ENCODE assay signal across 1 cellular context in the genomic region with DNA sequence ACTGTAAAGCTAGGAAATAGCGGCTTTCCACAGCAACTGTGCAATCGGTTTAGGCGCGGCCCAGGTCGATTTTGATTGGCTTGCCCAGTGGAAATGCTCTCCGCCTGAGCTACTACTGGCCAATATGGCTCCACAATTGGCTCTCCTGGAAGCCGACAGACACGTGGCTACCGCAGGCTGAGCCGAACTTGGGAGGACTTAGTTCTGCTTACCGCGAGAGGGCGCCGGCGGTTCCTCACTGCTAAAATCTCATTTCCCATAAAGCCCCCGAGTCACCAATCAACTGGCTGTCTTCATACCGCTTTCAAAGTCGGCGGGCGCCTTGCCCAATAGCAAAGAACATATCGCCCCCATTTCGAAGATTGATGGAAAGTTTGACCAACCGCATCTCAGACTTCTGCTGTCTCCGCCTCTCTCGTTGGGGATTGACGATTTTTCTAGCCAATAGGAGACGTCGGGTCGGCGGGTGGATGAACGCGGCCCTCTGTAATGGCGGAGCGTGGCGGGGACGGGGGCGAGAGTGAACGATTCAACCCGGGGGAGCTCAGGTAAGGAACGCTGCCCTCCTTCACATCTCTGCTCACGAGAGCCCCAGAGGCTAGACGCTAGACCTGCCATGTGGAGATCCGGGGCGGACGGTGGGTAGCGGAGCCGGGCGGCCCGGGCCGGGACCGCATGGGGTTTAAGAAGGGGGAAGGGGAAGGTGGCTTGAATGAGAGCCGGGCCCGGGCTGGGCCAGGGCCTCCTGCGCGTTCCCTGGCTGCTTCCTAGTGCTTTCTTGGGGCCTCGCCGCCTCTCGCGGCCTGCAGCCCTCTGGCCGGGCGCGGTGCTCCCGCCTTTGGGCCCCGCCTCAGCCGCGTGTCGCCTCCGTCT.
A peak's percentile ranks its signal among the peaks of the same experiment; 100 is the strongest.
TF ChIP-seq lines count a peak whose summit lies in the region.

A gene (plus strand): TSS at position 473 of the 873 bp plus-strand sequence. CDS start 17 bp downstream, at position 490.

TF ChIP-seq in GM12878, 131 proteins besides CTCF, POLR2A, EP300 and RAD21 (continued from another document and continues in another):
- TF ChIP-seq, protein P1, sequence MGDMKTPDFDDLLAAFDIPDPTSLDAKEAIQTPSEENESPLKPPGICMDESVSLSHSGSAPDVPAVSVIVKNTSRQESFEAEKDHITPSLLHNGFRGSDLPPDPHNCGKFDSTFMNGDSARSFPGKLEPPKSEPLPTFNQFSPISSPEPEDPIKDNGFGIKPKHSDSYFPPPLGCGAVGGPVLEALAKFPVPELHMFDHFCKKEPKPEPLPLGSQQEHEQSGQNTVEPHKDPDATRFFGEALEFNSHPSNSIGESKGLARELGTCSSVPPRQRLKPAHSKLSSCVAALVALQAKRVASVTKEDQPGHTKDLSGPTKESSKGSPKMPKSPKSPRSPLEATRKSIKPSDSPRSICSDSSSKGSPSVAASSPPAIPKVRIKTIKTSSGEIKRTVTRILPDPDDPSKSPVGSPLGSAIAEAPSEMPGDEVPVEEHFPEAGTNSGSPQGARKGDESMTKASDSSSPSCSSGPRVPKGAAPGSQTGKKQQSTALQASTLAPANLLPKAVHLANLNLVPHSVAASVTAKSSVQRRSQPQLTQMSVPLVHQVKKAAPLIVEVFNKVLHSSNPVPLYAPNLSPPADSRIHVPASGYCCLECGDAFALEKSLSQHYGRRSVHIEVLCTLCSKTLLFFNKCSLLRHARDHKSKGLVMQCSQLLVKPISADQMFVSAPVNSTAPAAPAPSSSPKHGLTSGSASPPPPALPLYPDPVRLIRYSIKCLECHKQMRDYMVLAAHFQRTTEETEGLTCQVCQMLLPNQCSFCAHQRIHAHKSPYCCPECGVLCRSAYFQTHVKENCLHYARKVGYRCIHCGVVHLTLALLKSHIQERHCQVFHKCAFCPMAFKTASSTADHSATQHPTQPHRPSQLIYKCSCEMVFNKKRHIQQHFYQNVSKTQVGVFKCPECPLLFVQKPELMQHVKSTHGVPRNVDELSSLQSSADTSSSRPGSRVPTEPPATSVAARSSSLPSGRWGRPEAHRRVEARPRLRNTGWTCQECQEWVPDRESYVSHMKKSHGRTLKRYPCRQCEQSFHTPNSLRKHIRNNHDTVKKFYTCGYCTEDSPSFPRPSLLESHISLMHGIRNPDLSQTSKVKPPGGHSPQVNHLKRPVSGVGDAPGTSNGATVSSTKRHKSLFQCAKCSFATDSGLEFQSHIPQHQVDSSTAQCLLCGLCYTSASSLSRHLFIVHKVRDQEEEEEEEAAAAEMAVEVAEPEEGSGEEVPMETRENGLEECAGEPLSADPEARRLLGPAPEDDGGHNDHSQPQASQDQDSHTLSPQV (IDR thresholded peaks at IDR 0.05) = peak; percentile 74; the same call in 1 of the 2 replicates
- TF ChIP-seq HDAC6 (IDR thresholded peaks at IDR 0.05; ENCODE audit: unreplicated experiment) (peak; percentile 29), NR2C2 (IDR thresholded peaks at IDR 0.05; ENCODE audit: borderline replicate concordance, control insufficient read depth, insufficient read length, low read depth) (no peak), HDAC2 (IDR thresholded peaks at IDR 0.05) (no peak), YY1 (IDR thresholded peaks at IDR 0.05; ENCODE audit: low read depth, low read length) (peak; percentile 96), KLF5 (IDR thresholded peaks at IDR 0.05; ENCODE audit: partially characterized antibody) (peak; percentile 93), CREB1 (IDR thresholded peaks at IDR 0.05; ENCODE audit: low read depth) (peak; percentile 74; the same call in 1 of the 2 replicates), PAX5 (IDR thresholded peaks at IDR 0.05; ENCODE audit: borderline replicate concordance, low read depth, low read length) (peak; percentile 16; the same call in 1 of the 2 replicates), CBFB (IDR thresholded peaks at IDR 0.05; ENCODE audit: low read depth) (peak; percentile 65), POLR2AphosphoS5 (IDR thresholded peaks at IDR 0.05; ENCODE audit: low read length) (peak; percentile 85), GATAD2B (conservative IDR thresholded peaks at IDR 0.05; ENCODE audit: low read depth) (peak; percentile 53), ZNF24 (IDR thresholded peaks at IDR 0.05) (no peak), BHLHE40 (IDR thresholded peaks at IDR 0.05; ENCODE audit: borderline replicate concordance in 1 of 2, low read depth in 2 of 2, low read length in 1 of 2) (peak; percentile 46 to 63; a peak in 3 of 4 replicates), CBX5 (IDR thresholded peaks at IDR 0.05; ENCODE audit: low read depth) (peak; percentile 85; the same call in 1 of the 2 replicates), CREM (IDR thresholded peaks at IDR 0.05; ENCODE audit: low read depth) (no peak; the same call in 1 of the 2 replicates), JUND (IDR thresholded peaks at IDR 0.05; ENCODE audit: low read depth, low read length) (0 out of 2 replicates have a peak, but pooled peaks have one; percentile 5), SUPT20H (IDR thresholded peaks at IDR 0.05; ENCODE audit: borderline replicate concordance, control insufficient read depth, low read depth, low read length) (no peak), NR2F1 (conservative IDR thresholded peaks at IDR 0.05) (no peak), NBN (IDR thresholded peaks at IDR 0.05) (peak; percentile 46; the same call in 1 of the 2 replicates), YBX1 (IDR thresholded peaks at IDR 0.05) (no peak), CHD4 (IDR thresholded peaks at IDR 0.05) (no peak), IKZF2 (IDR thresholded peaks at IDR 0.05) (peak in 1 of 2 experiments; percentile 13; a peak in 1 of 4 replicates), NRF1 (conservative IDR thresholded peaks at IDR 0.05; ENCODE audit: low read depth, low read length) (no peak), KDM1A (IDR thresholded peaks at IDR 0.05; ENCODE audit: borderline replicate concordance) (no peak), CHD2 (IDR thresholded peaks at IDR 0.05; ENCODE audit: borderline replicate concordance, low read depth, low read length) (peak; percentile 97), EZH2 (IDR thresholded peaks at IDR 0.05; ENCODE audit: borderline replicate concordance, control insufficient read depth, low read depth, low read length) (no peak), NR2C1 (IDR thresholded peaks at IDR 0.05) (no peak), NFYA (IDR thresholded peaks at IDR 0.05; ENCODE audit: borderline replicate concordance, low read depth, low read length) (peak; percentile 78), PML (IDR thresholded peaks at IDR 0.05; ENCODE audit: low read length) (0 out of 2 replicates have a peak, but pooled peaks have one; percentile 3), NFIC (IDR thresholded peaks at IDR 0.05; ENCODE audit: low read depth, low read length) (no peak), ZNF207 (IDR thresholded peaks at IDR 0.05; ENCODE audit: borderline replicate concordance) (no peak), CHD1 (IDR thresholded peaks at IDR 0.05; ENCODE audit: low read depth, low read length) (peak; percentile 65; the same call in 1 of the 2 replicates), MEF2B (IDR thresholded peaks at IDR 0.05; ENCODE audit: partially characterized antibody, poor library complexity, severe bottlenecking) (no peak), TCF7 (IDR thresholded peaks at IDR 0.05; ENCODE audit: borderline replicate concordance) (no peak), MTA3 (IDR thresholded peaks at IDR 0.05; ENCODE audit: borderline replicate concordance, low read length) (no peak)
- TF ChIP-seq, protein P2, sequence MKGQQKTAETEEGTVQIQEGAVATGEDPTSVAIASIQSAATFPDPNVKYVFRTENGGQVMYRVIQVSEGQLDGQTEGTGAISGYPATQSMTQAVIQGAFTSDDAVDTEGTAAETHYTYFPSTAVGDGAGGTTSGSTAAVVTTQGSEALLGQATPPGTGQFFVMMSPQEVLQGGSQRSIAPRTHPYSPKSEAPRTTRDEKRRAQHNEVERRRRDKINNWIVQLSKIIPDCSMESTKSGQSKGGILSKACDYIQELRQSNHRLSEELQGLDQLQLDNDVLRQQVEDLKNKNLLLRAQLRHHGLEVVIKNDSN (IDR thresholded peaks at IDR 0.05; ENCODE audit: borderline replicate concordance, extremely low read length, insufficient read depth, low read depth, low read length) = peak; percentile 70
- TF ChIP-seq, protein P3, sequence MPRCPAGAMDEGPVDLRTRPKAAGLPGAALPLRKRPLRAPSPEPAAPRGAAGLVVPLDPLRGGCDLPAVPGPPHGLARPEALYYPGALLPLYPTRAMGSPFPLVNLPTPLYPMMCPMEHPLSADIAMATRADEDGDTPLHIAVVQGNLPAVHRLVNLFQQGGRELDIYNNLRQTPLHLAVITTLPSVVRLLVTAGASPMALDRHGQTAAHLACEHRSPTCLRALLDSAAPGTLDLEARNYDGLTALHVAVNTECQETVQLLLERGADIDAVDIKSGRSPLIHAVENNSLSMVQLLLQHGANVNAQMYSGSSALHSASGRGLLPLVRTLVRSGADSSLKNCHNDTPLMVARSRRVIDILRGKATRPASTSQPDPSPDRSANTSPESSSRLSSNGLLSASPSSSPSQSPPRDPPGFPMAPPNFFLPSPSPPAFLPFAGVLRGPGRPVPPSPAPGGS (IDR thresholded peaks at IDR 0.05; ENCODE audit: borderline replicate concordance, insufficient read depth, low read depth, low read length, poor library complexity, severe bottlenecking) = no peak
- TF ChIP-seq, protein P4, sequence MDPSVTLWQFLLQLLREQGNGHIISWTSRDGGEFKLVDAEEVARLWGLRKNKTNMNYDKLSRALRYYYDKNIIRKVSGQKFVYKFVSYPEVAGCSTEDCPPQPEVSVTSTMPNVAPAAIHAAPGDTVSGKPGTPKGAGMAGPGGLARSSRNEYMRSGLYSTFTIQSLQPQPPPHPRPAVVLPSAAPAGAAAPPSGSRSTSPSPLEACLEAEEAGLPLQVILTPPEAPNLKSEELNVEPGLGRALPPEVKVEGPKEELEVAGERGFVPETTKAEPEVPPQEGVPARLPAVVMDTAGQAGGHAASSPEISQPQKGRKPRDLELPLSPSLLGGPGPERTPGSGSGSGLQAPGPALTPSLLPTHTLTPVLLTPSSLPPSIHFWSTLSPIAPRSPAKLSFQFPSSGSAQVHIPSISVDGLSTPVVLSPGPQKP (IDR thresholded peaks at IDR 0.05; ENCODE audit: low read depth, low read length) = peak; percentile 28; the same call in 1 of the 2 replicates
- TF ChIP-seq, protein P5, sequence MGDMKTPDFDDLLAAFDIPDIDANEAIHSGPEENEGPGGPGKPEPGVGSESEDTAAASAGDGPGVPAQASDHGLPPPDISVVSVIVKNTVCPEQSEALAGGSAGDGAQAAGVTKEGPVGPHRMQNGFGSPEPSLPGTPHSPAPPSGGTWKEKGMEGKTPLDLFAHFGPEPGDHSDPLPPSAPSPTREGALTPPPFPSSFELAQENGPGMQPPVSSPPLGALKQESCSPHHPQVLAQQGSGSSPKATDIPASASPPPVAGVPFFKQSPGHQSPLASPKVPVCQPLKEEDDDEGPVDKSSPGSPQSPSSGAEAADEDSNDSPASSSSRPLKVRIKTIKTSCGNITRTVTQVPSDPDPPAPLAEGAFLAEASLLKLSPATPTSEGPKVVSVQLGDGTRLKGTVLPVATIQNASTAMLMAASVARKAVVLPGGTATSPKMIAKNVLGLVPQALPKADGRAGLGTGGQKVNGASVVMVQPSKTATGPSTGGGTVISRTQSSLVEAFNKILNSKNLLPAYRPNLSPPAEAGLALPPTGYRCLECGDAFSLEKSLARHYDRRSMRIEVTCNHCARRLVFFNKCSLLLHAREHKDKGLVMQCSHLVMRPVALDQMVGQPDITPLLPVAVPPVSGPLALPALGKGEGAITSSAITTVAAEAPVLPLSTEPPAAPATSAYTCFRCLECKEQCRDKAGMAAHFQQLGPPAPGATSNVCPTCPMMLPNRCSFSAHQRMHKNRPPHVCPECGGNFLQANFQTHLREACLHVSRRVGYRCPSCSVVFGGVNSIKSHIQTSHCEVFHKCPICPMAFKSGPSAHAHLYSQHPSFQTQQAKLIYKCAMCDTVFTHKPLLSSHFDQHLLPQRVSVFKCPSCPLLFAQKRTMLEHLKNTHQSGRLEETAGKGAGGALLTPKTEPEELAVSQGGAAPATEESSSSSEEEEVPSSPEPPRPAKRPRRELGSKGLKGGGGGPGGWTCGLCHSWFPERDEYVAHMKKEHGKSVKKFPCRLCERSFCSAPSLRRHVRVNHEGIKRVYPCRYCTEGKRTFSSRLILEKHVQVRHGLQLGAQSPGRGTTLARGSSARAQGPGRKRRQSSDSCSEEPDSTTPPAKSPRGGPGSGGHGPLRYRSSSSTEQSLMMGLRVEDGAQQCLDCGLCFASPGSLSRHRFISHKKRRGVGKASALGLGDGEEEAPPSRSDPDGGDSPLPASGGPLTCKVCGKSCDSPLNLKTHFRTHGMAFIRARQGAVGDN (IDR thresholded peaks at IDR 0.05) = peak; percentile 95
- TF ChIP-seq, protein P6, sequence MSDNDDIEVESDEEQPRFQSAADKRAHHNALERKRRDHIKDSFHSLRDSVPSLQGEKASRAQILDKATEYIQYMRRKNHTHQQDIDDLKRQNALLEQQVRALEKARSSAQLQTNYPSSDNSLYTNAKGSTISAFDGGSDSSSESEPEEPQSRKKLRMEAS (IDR thresholded peaks at IDR 0.05; ENCODE audit: low read depth, low read length) = peak; percentile 95
- TF ChIP-seq, protein P7, sequence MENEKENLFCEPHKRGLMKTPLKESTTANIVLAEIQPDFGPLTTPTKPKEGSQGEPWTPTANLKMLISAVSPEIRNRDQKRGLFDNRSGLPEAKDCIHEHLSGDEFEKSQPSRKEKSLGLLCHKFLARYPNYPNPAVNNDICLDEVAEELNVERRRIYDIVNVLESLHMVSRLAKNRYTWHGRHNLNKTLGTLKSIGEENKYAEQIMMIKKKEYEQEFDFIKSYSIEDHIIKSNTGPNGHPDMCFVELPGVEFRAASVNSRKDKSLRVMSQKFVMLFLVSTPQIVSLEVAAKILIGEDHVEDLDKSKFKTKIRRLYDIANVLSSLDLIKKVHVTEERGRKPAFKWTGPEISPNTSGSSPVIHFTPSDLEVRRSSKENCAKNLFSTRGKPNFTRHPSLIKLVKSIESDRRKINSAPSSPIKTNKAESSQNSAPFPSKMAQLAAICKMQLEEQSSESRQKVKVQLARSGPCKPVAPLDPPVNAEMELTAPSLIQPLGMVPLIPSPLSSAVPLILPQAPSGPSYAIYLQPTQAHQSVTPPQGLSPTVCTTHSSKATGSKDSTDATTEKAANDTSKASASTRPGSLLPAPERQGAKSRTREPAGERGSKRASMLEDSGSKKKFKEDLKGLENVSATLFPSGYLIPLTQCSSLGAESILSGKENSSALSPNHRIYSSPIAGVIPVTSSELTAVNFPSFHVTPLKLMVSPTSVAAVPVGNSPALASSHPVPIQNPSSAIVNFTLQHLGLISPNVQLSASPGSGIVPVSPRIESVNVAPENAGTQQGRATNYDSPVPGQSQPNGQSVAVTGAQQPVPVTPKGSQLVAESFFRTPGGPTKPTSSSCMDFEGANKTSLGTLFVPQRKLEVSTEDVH (IDR thresholded peaks at IDR 0.05; ENCODE audit: low read depth, partially characterized antibody) = no peak
- TF ChIP-seq, protein P8, sequence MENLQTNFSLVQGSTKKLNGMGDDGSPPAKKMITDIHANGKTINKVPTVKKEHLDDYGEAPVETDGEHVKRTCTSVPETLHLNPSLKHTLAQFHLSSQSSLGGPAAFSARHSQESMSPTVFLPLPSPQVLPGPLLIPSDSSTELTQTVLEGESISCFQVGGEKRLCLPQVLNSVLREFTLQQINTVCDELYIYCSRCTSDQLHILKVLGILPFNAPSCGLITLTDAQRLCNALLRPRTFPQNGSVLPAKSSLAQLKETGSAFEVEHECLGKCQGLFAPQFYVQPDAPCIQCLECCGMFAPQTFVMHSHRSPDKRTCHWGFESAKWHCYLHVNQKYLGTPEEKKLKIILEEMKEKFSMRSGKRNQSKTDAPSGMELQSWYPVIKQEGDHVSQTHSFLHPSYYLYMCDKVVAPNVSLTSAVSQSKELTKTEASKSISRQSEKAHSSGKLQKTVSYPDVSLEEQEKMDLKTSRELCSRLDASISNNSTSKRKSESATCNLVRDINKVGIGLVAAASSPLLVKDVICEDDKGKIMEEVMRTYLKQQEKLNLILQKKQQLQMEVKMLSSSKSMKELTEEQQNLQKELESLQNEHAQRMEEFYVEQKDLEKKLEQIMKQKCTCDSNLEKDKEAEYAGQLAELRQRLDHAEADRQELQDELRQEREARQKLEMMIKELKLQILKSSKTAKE (IDR thresholded peaks at IDR 0.05; ENCODE audit: low read depth, poor library complexity, severe bottlenecking) = peak; percentile 98
